In genomic region chr2:25483584-25484266, GRCh38 we compare ENCODE assay signal across 12 cellular contexts.
DNase-seq lines count a peak whose midpoint lies in the region; ATAC-seq and TF ChIP-seq lines count a peak whose summit lies in the region.
"Had no signal": no experiment of that assay in that cellular context is flagged by ENCODE, and none has a peak within 500 bp of the region (broad histone marks: within the 10 kb centered on the region; RNA-seq: fewer than 3 reads in every experiment).

No MANE protein-coding gene starts in this region.

- H3K27me3 Mint-ChIP-seq in IgD-negative memory B cell: no peaks in the 10 kb centered on the region

- peak overlapping the region in 1 of 4 donors; percentile 56 for H3K4me3 Mint-ChIP-seq in IgD-negative memory B cell

- DNase-seq in GF-D8 (lab: John Stamatoyannopoulos, UW) (peak; percentile 92), fibroblast of villous mesenchyme (ENCODE audit: low read depth) (peak; percentile 14), caudate nucleus (lab: John Stamatoyannopoulos, UW) (no peak), NCI-H2227 (lab: John Stamatoyannopoulos, UW; ENCODE audit: unreplicated experiment) (no peak), DMS53 (lab: John Stamatoyannopoulos, UW) (no peak), HT-29 (ENCODE audit: low spot score) (no peak)
- DNase-seq: central memory CD4-positive, alpha-beta T cell; HCEC 1CT; NCI-H510A treated with DMSO at 0.1 percent for 48 hours; ovary had no signal

- peak overlapping the region; percentile 27 to 85 (median 66) for H3K27ac Mint-ChIP-seq in IgD-negative memory B cell

- ATAC-seq in GM21529 (IDR thresholded peaks at IDR 0.05; ENCODE audit: unreplicated experiment): peak; percentile 80

- H3K27ac ChIP-seq in caudate nucleus (ENCODE audit: low read depth, low read length): no peak overlapping the region
- H3K27ac ChIP-seq: ovary had no signal

- no peaks in the 10 kb centered on the region for H3K9me3 Mint-ChIP-seq in IgD-negative memory B cell

- peaks cover 19 to 32% (median 25%) of the 10 kb centered on the region in 3 donors for H3K4me1 Mint-ChIP-seq in IgD-negative memory B cell

- no peak for TF ChIP-seq CTCF in fibroblast of villous mesenchyme (IDR thresholded peaks at IDR 0.05; ENCODE audit: insufficient read depth, low read depth, low read length)

- H3K36me3 Mint-ChIP-seq in IgD-negative memory B cell: peaks cover 9% of the 10 kb centered on the region

- no peak overlapping the region for H3K4me3 ChIP-seq in fibroblast of villous mesenchyme (ENCODE audit: low read depth, low read length)
- H3K4me3 ChIP-seq: ovary had no signal

Comparison
In these comparisons a context has a peak if more than half of its experiments do, and no peak if none do; other contexts are left out.
1. DNase-seq: peak in GF-D8 (single experiment) and fibroblast of villous mesenchyme (single experiment); none in caudate nucleus (0 of 61), NCI-H2227 (single experiment), DMS53 (single experiment) and HT-29 (single experiment).